Comparison of ENCODE assay signal across 27 cellular contexts in the genomic region with DNA sequence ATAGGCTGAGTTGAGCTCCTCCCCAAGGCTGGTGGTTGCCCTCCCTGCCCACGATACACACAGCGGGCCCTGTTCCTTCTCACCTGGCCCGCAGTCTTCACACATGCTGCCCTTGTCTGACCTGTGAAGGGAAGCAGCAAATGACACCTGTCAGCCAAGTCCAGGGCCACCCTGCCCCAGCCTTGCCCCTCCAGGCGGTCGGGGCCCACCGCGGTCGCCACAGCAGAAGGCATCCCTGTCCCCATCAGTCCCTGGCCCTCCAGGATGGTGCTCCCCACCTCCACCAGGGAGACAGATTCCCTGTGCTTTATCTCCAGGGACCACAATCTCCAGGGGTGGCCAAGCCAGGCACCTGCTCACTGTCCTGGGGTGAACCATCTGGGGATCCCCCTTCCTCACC.
"Had no signal": no experiment of that assay in that cellular context is flagged by ENCODE, and none has a peak within 500 bp of the region (broad histone marks: within the 10 kb centered on the region; RNA-seq: fewer than 3 reads in every experiment).

No MANE protein-coding gene starts in this region.

- H3K4me3 Mint-ChIP-seq: activated CD4-positive, alpha-beta memory T cell treated with anti-CD3 and anti-CD28 coated beads for 36 hours; activated CD4-positive, alpha-beta T cell treated with anti-CD3 and anti-CD28 coated beads for 36 hours; activated CD4-positive, alpha-beta T cell treated with anti-CD3 and anti-CD28 coated beads, Interleukin-2, amount 10 ng/mL, durations not matched to agents 24 days and 14 days; activated CD8-positive, alpha-beta memory T cell treated with anti-CD3 and anti-CD28 coated beads, Interleukin-2, amount 10 ng/mL, durations not matched to agents 7 days and 5 days; activated CD8-positive, alpha-beta T cell treated with anti-CD3 and anti-CD28 coated beads, Interleukin-2, amount 10 ng/mL, durations not matched to agents 7 days and 5 days; activated naive CD8-positive, alpha-beta T cell; activated T-helper 17 cell treated with anti-CD3 and anti-CD28 coated beads, Interleukin-2, amount 50 U/mL, for 72 hours; central memory CD8-positive, alpha-beta T cell had no signal

- H3K9me3 ChIP-seq: esophagus squamous epithelium, gastroesophageal sphincter had no signal

- H3K27me3 ChIP-seq: brain microvascular endothelial cell, esophagus squamous epithelium, gastroesophageal sphincter had no signal

- ATAC-seq: activated CD4-positive, alpha-beta T cell treated with anti-CD3 and anti-CD28 coated beads for 36 hours; activated CD8-positive, alpha-beta memory T cell treated with anti-CD3 and anti-CD28 coated beads, Interleukin-2, amount 10 ng/mL, durations not matched to agents 7 days and 5 days; activated CD8-positive, alpha-beta T cell treated with anti-CD3 and anti-CD28 coated beads, Interleukin-2, amount 10 ng/mL, durations not matched to agents 7 days and 5 days; activated T-helper 17 cell treated with anti-CD3 and anti-CD28 coated beads, Interleukin-2, amount 50 U/mL, for 72 hours; gastroesophageal sphincter had no signal

- H3K27ac Mint-ChIP-seq: activated CD4-positive, alpha-beta memory T cell treated with anti-CD3 and anti-CD28 coated beads for 36 hours; activated CD4-positive, alpha-beta T cell treated with anti-CD3 and anti-CD28 coated beads for 36 hours; activated CD4-positive, alpha-beta T cell treated with anti-CD3 and anti-CD28 coated beads, Interleukin-2, amount 10 ng/mL, durations not matched to agents 24 days and 14 days; activated CD8-positive, alpha-beta memory T cell treated with anti-CD3 and anti-CD28 coated beads, Interleukin-2, amount 10 ng/mL, durations not matched to agents 7 days and 5 days; activated CD8-positive, alpha-beta T cell treated with anti-CD3 and anti-CD28 coated beads, Interleukin-2, amount 10 ng/mL, durations not matched to agents 7 days and 5 days; activated naive CD8-positive, alpha-beta T cell; activated T-helper 17 cell treated with anti-CD3 and anti-CD28 coated beads, Interleukin-2, amount 50 U/mL, for 72 hours had no signal

- DNase-seq: activated CD4-positive, alpha-beta memory T cell treated with anti-CD3 and anti-CD28 coated beads for 36 hours; activated CD4-positive, alpha-beta T cell treated with anti-CD3 and anti-CD28 coated beads for 36 hours; activated CD4-positive, alpha-beta T cell treated with anti-CD3 and anti-CD28 coated beads, Interleukin-2, amount 10 ng/mL, durations not matched to agents 24 days and 14 days; activated CD4-positive, CD25-positive, alpha-beta regulatory T cell; activated CD4-positive, CD25-positive, alpha-beta regulatory T cell treated with anti-CD3 and anti-CD28 coated beads, Interleukin-2, amount 50 U/mL, for 72 hours; activated CD8-positive, alpha-beta memory T cell treated with anti-CD3 and anti-CD28 coated beads, Interleukin-2, amount 10 ng/mL, durations not matched to agents 7 days and 5 days; activated CD8-positive, alpha-beta memory T cell treated with anti-CD3 and anti-CD28 coated beads, Interleukin-2, amount 50 U/mL, for 4 hours; activated CD8-positive, alpha-beta T cell treated with anti-CD3 and anti-CD28 coated beads, Interleukin-2, amount 10 ng/mL, durations not matched to agents 7 days and 5 days; activated effector memory CD4-positive, alpha-beta T cell treated with Interleukin-2 at 50 U/mL for 16 hours; activated gamma-delta T cell treated with Interleukin-2 at 50 U/mL for 16 hours; activated naive CD4-positive, alpha-beta T cell treated with anti-CD3 and anti-CD28 coated beads, Interleukin-2, amount 50 U/mL, for 16 hours; activated naive CD4-positive, alpha-beta T cell treated with Interleukin-2 at 50 U/mL for 16 hours; activated T-cell treated with anti-CD3 and anti-CD28 coated beads, Interleukin-2, amount 50 U/mL, for 1 hour; activated T-cell treated with anti-CD3 and anti-CD28 coated beads, Interleukin-2, amount 50 U/mL, for 48 hours; amniotic stem cell; anterior cingulate cortex; brain microvascular endothelial cell; cortex of kidney; effector CD8-positive, alpha-beta T cell; esophagus squamous epithelium; foreskin melanocyte; T-helper 2 cell had no signal

- H3K36me3 ChIP-seq: brain microvascular endothelial cell, esophagus squamous epithelium, gastroesophageal sphincter had no signal

- H3K27me3 Mint-ChIP-seq: activated CD4-positive, alpha-beta T cell treated with anti-CD3 and anti-CD28 coated beads for 36 hours; activated naive CD8-positive, alpha-beta T cell; activated T-helper 17 cell treated with anti-CD3 and anti-CD28 coated beads, Interleukin-2, amount 50 U/mL, for 72 hours; central memory CD8-positive, alpha-beta T cell had no signal

- H3K27ac ChIP-seq: brain microvascular endothelial cell, epithelial cell of prostate, esophagus squamous epithelium, gastroesophageal sphincter had no signal

- H3K4me3 ChIP-seq: esophagus squamous epithelium, gastroesophageal sphincter had no signal

- H3K36me3 Mint-ChIP-seq: activated naive CD8-positive, alpha-beta T cell had no signal

- H3K9me3 Mint-ChIP-seq: activated CD4-positive, alpha-beta T cell treated with anti-CD3 and anti-CD28 coated beads, Interleukin-2, amount 10 ng/mL, durations not matched to agents 24 days and 14 days; activated T-helper 17 cell treated with anti-CD3 and anti-CD28 coated beads, Interleukin-2, amount 50 U/mL, for 72 hours; central memory CD8-positive, alpha-beta T cell had no signal
